ENCODE assay signal across 21 cellular contexts in genomic region chr6:136307351-136307750, GRCh38. TPM values are rescaled to one million over a fixed set of nuclear protein-coding genes. Genes with fewer than 3 reads are reported as not detected.
DNase-seq lines count a peak whose midpoint lies in the region; ATAC-seq, FAIRE-seq and TF ChIP-seq lines count a peak whose summit lies in the region.
"Had no signal": no experiment of that assay in that cellular context is flagged by ENCODE, and none has a peak within 500 bp of the region (broad histone marks: within the 10 kb centered on the region; RNA-seq: fewer than 3 reads in every experiment).

No MANE protein-coding gene starts in this region.

- H3K27me3 Mint-ChIP-seq in T-helper 17 cell, result peaks cover 7% of the 10 kb centered on the region

- no peaks in the 10 kb centered on the region for H3K9me1 ChIP-seq in K562 (ENCODE audit: control insufficient read depth, insufficient read depth, low read length)

- TF ChIP-seq POLR2A in K562 (conservative IDR thresholded peaks at IDR 0.05), result no peak

- H3K4me1 Mint-ChIP-seq in T-helper 17 cell, result peaks cover 2% of the 10 kb centered on the region

- no peak overlapping the region for H3K27ac Mint-ChIP-seq in T-helper 17 cell
- H3K27ac Mint-ChIP-seq: CD4-positive, alpha-beta T cell had no signal

- H3K36me3 ChIP-seq in K562 (ENCODE audit: control insufficient read depth, insufficient read depth, low read length), result no peaks in the 10 kb centered on the region

- DNase-seq in DMS 273 (lab: John Stamatoyannopoulos, UW; ENCODE audit: unreplicated experiment) (peak; percentile 77), NCI-H1694 treated with DMSO at 0.1 percent for 48 hours (lab: John Stamatoyannopoulos, UW) (peak; percentile 30), NCI-H69 (lab: John Stamatoyannopoulos, UW) (peak; percentile 90), K562 (ENCODE audit: extremely low read depth in 1 of 4, low spot score in 3 of 4) (peak; percentile 27 to 64 (median 42)), T-helper 17 cell (no peak), nucleus accumbens (lab: John Stamatoyannopoulos, UW) (no peak)
- DNase-seq: Caco-2; CD4-positive, alpha-beta T cell; DMS53; GDM1; NCI-H1092 treated with DMSO at 0.1 percent for 48 hours; NCI-H1436 treated with DMSO at 0.1 percent for 48 hours; NCI-H2029 treated with DMSO at 0.1 percent for 48 hours; NCI-H524 treated with DMSO at 0.1 percent for 48 hours; NK-92 treated with Interleukin-12 subunit alpha and Interleukin-12 subunit beta, amount 100 ng/mL, for 24 hours; SIG-M5; T-helper 1 cell had no signal

- H3K27ac ChIP-seq in K562 (ENCODE audit: extremely low read depth, low read depth, low read length), result no peak overlapping the region
- H3K27ac ChIP-seq: KMS-11 had no signal

- no peaks in the 10 kb centered on the region for H4K20me1 ChIP-seq in K562 (replicated peaks; ENCODE audit: control insufficient read depth, insufficient read depth, low read length)

- ATAC-seq in K562 (peak; percentile 82), T-helper 17 cell (no peak), HG03460 (IDR thresholded peaks at IDR 0.05; ENCODE audit: unreplicated experiment) (no peak)
- ATAC-seq: Panc1 had no signal

- H3K79me2 ChIP-seq in K562 (ENCODE audit: control insufficient read depth, insufficient read depth, low read length), result no peaks in the 10 kb centered on the region

- in situ Hi-C loops in K562 (cut with MboI), result no loop called here

- intact Hi-C loops in K562 (cut with micrococcal nuclease), result no loop called here

- H3K4me2 ChIP-seq in K562 (ENCODE audit: insufficient read depth, low read length), result no peak overlapping the region; the same call in 1 of the 2 replicates
- H3K4me2 ChIP-seq: KMS-11 had no signal

- peak; percentile 6 for FAIRE-seq in K562 (lab: Jason Lieb, UNC)
- FAIRE-seq: HTR-8/SVneo had no signal

- H3K4me1 ChIP-seq in K562 (replicated peaks in 1 of 2; ENCODE audit: control insufficient read depth in 2 of 2, insufficient read depth in 2 of 2, low read length in 2 of 2), result peaks cover 0 to 4% of the 10 kb centered on the region in 2 experiments; a peak in 2 of 5 replicates
- H3K4me1 ChIP-seq: Caco-2 had no signal

- no TSS peak for BruUV-seq in K562 (replicated peaks; lab: Mats Ljungman, UMichigan)

- CTCF ChIA-PET in K562 (lab: Yijun Ruan, JAX; ENCODE audit: low intra/inter-chr PET ratio), result interaction anchor here (1.0 kb wide), 1 partner anchor 14 kb away, joined by 3 read pairs; no protein-coding TSS in a partner anchor

- H3K9me3 ChIP-seq in K562 (replicated peaks; ENCODE audit: control insufficient read depth, insufficient read depth, low read depth, low read length) (no peaks in the 10 kb centered on the region), T-helper 17 cell (ENCODE audit: control insufficient read depth, low read length, poor library complexity, severe bottlenecking) (no peaks in the 10 kb centered on the region)
- H3K9me3 ChIP-seq: Caco-2 had no signal

- H3K27me3 ChIP-seq in K562 (ENCODE audit: control insufficient read depth in 2 of 2, insufficient read depth in 2 of 2, low read length in 2 of 2), result peaks cover 0 to 2% of the 10 kb centered on the region in 2 experiments; a peak in 2 of 5 replicates

- no peak overlapping the region for H3K4me3 Mint-ChIP-seq in T-helper 17 cell
- H3K4me3 Mint-ChIP-seq: CD4-positive, alpha-beta T cell had no signal

- TF ChIP-seq EP300 in K562 (IDR thresholded peaks at IDR 0.05; ENCODE audit: low read length), result peak; percentile 70; the same call in 1 of the 2 replicates

- no peak for TF ChIP-seq RAD21 in K562 (CRISPR knock-in tag; conservative IDR thresholded peaks at IDR 0.05 in 1 of 2, IDR thresholded peaks at IDR 0.05 in 1 of 2)

- no peak overlapping the region for H3K4me3 ChIP-seq in K562

- peak overlapping the region; percentile 34 for H2AFZ ChIP-seq in K562 (ENCODE audit: low read depth, low read length)

- POLR2A ChIA-PET in K562 (lab: Yijun Ruan, JAX), result interaction anchor here (1.2 to 4.6 kb wide), 3 partner anchors 17 to 19 kb away, joined by 4 to 28 read pairs (median 8); partner anchors contain the start of gene BCLAF1

- no peak overlapping the region for H3K9ac ChIP-seq in K562 (ENCODE audit: insufficient read depth in 1 of 2, low read depth in 2 of 2, low read length in 2 of 2)
- H3K9ac ChIP-seq: KMS-11 had no signal

- TF ChIP-seq CTCF in K562 (IDR thresholded peaks at IDR 0.05 in 2 of 3, conservative IDR thresholded peaks at IDR 0.05 in 1 of 3; ENCODE audit: insufficient read depth in 2 of 3, low read depth in 1 of 3, low read length in 3 of 3), result no peak

- H3K36me3 Mint-ChIP-seq in T-helper 17 cell (ENCODE audit: low read depth), result no peaks in the 10 kb centered on the region

TF ChIP-seq in K562, 482 proteins besides CTCF, POLR2A, EP300 and RAD21 (continues in another document):
- TF ChIP-seq TBL1XR1 (IDR thresholded peaks at IDR 0.05; ENCODE audit: low read length in 2 of 2), result 0 out of 4 replicates have a peak, but pooled peaks of 1 of the 2 experiments have one; percentile 32
- peak; percentile 92 for TF ChIP-seq NFIC (IDR thresholded peaks at IDR 0.05)
- TF ChIP-seq ZNF589 (CRISPR knock-in tag; IDR thresholded peaks at IDR 0.05; ENCODE audit: low read depth), result peak; percentile 50; the same call in 1 of the 2 replicates
- TF ChIP-seq ZBTB33 (CRISPR knock-in tag; IDR thresholded peaks at IDR 0.05), result no peak
- no peak for TF ChIP-seq HOMEZ (CRISPR knock-in tag; IDR thresholded peaks at IDR 0.05)

RNA-seq across cellular contexts. Expression of gene BCLAF1, which starts 17.7 kb away (rescaled TPM):
- total RNA-seq in K562 (2011; cell fraction: chromatin; rRNA removed; ENCODE audit: low replicate concordance), result 137 and 633 TPM in 2 replicates
- total RNA-seq in K562 (2011; cell fraction: nucleolus; rRNA removed), result 47.0 and 65.4 TPM in 2 replicates
- total RNA-seq in K562 (2011; cell fraction: nucleoplasm; rRNA removed), result 148 and 223 TPM in 2 replicates
- 182 and 286 TPM in 2 replicates for total RNA-seq in K562 (2014; rRNA removed)
- 206 and 262 TPM in 2 replicates for total RNA-seq in K562 (2014; rRNA removed; fragmentation: Illumina TruSeq; extraction: Trizol)
- total RNA-seq in K562 (2015; rRNA removed; fragmentation: Illumina TruSeq; extraction: Trizol), result 253 and 263 TPM in 2 replicates
- total RNA-seq in K562 (2021), result 144 and 165 TPM in 2 replicates
- 96.1 and 102 TPM in 2 replicates for polyA plus RNA-seq in K562 (2011; rRNA removed)
- 23.3 and 33.3 TPM in 2 replicates for polyA plus RNA-seq in K562 (2011; cell fraction: cytosol; rRNA removed)
- 105 and 150 TPM in 2 replicates for polyA plus RNA-seq in K562 (2011; cell fraction: nucleus; rRNA removed)
- polyA plus RNA-seq in K562 (2012), result 53.6 and 80.8 TPM in 2 replicates
- 165 and 195 TPM in 2 replicates for polyA plus RNA-seq in K562 (2014; fragmentation: Illumina TruSeq; extraction: Trizol)
- 10 to 100 TPM; 65.4 to 87.3 TPM for polyA plus RNA-seq in K562 (2014; fragmentation: Nextera tagmentation; extraction: Ambion mirVana)
- 93.8 and 116 TPM in 2 replicates for polyA plus RNA-seq in K562 (2014; rRNA removed)
- 302 and 350 TPM in 2 replicates for polyA minus RNA-seq in K562 (2011; rRNA and poly(A)+ RNA removed)
- 82.9 and 149 TPM in 2 replicates for polyA minus RNA-seq in K562 (2011; cell fraction: cytosol; rRNA and poly(A)+ RNA removed)
- 169 and 344 TPM in 2 replicates for polyA minus RNA-seq in K562 (2011; cell fraction: nucleus; rRNA and poly(A)+ RNA removed)
- 100 to 1,000 TPM; 492 to 543 TPM for total RNA-seq in T-helper 17 cell

RNA-seq across cellular contexts. Expression of gene MTFR2, which starts 57.2 kb away (rescaled TPM):
- total RNA-seq in K562 (2011; cell fraction: chromatin; rRNA removed; ENCODE audit: low replicate concordance), result 37.8 and 63.0 TPM in 2 replicates
- 19.2 and 24.3 TPM in 2 replicates for total RNA-seq in K562 (2011; cell fraction: nucleolus; rRNA removed)
- 26.3 and 35.2 TPM in 2 replicates for total RNA-seq in K562 (2011; cell fraction: nucleoplasm; rRNA removed)
- total RNA-seq in K562 (2014; rRNA removed) (10.0 and 10.1 TPM in 2 replicates), K562 (2014; rRNA removed; fragmentation: Illumina TruSeq; extraction: Trizol) (25.0 and 31.3 TPM in 2 replicates), K562 (2015; rRNA removed; fragmentation: Illumina TruSeq; extraction: Trizol) (17.2 and 17.3 TPM in 2 replicates), K562 (2021) (25.7 and 29.1 TPM in 2 replicates), T-helper 17 cell (1 to 10 TPM; 2.9 to 4.5 TPM)
- polyA plus RNA-seq in K562 (2011; rRNA removed) (46.7 and 60.1 TPM in 2 replicates), K562 (2014; fragmentation: Illumina TruSeq; extraction: Trizol) (44.7 and 63.3 TPM in 2 replicates), K562 (2014; fragmentation: Nextera tagmentation; extraction: Ambion mirVana) (10 to 100 TPM; 45.9 to 49.7 TPM), K562 (2014; rRNA removed) (44.6 and 51.8 TPM in 2 replicates)
- polyA plus RNA-seq in K562 (2011; cell fraction: cytosol; rRNA removed), result 45.1 and 49.3 TPM in 2 replicates
- 41.8 and 51.2 TPM in 2 replicates for polyA plus RNA-seq in K562 (2011; cell fraction: nucleus; rRNA removed)
- 25.7 and 27.7 TPM in 2 replicates for polyA plus RNA-seq in K562 (2012)
- 33.7 and 33.9 TPM in 2 replicates for polyA minus RNA-seq in K562 (2011; rRNA and poly(A)+ RNA removed)
- polyA minus RNA-seq in K562 (2011; cell fraction: cytosol; rRNA and poly(A)+ RNA removed), result 7.5 and 13.0 TPM in 2 replicates
- 29.8 and 32.0 TPM in 2 replicates for polyA minus RNA-seq in K562 (2011; cell fraction: nucleus; rRNA and poly(A)+ RNA removed)

Comparison
In these comparisons a context has a peak if more than half of its experiments do, and no peak if none do; other contexts are left out.
1. DNase-seq: peak in DMS 273 (single experiment), NCI-H1694 treated with DMSO at 0.1 percent for 48 hours (single experiment), NCI-H69 (single experiment) and K562 (4 of 4); none in T-helper 17 cell (0 of 3) and nucleus accumbens (0 of 56).